11 cellular contexts compared by ENCODE assay signal in genomic region chr3:180646187-180646790, GRCh38. TPM values are rescaled to one million over a fixed set of nuclear protein-coding genes. Genes with fewer than 3 reads are reported as not detected.
DNase-seq lines count a peak whose midpoint lies in the region; ATAC-seq and TF ChIP-seq lines count a peak whose summit lies in the region.
"Had no signal": no experiment of that assay in that cellular context is flagged by ENCODE, and none has a peak within 500 bp of the region (broad histone marks: within the 10 kb centered on the region; RNA-seq: fewer than 3 reads in every experiment).

No MANE protein-coding gene starts in this region.

- DNase-seq in WTC11 (ENCODE audit: low spot score) (no peak), AG08395 (ENCODE audit: low spot score) (no peak), NCI-H2081 treated with DMSO at 0.1 percent for 48 hours (lab: John Stamatoyannopoulos, UW) (no peak)
- DNase-seq in stimulated activated CD4-positive, alpha-beta T cell treated with anti-CD3 and anti-CD28 coated beads, Interleukin-4, amount 100 ng/mL, for 1 hour = no peak
- DNase-seq: CD8-positive, alpha-beta T cell; NCI-H2107 had no signal

- TF ChIP-seq CTCF in 22Rv1 (IDR thresholded peaks at IDR 0.05) = peak; percentile 53
- TF ChIP-seq CTCF in WTC11 (IDR thresholded peaks at IDR 0.05) = 0 out of 2 replicates have a peak, but pooled peaks have one; percentile 10

- H3K27me3 Mint-ChIP-seq in WTC11 (ENCODE audit: low read depth) = no peaks in the 10 kb centered on the region

- no peak overlapping the region for H3K27ac ChIP-seq in 22Rv1
- H3K27ac ChIP-seq: skin epidermis had no signal

- no peak overlapping the region for H3K27ac Mint-ChIP-seq in WTC11
- H3K27ac Mint-ChIP-seq: CD8-positive, alpha-beta T cell had no signal

- H3K4me3 Mint-ChIP-seq in WTC11 = no peak overlapping the region
- H3K4me3 Mint-ChIP-seq: CD8-positive, alpha-beta T cell had no signal

- CTCF ChIA-PET in WTC11 (lab: Charles Lee) = interaction anchor here (0.7 to 1.4 kb wide), 4 partner anchors 11 to 589 kb away, joined by 3 to 5 read pairs (median 4); partner anchors contain the start of gene CCDC39

- no peaks in the 10 kb centered on the region for H3K36me3 Mint-ChIP-seq in WTC11
- H3K36me3 Mint-ChIP-seq: CD8-positive, alpha-beta T cell had no signal

- ATAC-seq in GM18909 (IDR thresholded peaks at IDR 0.05; ENCODE audit: poor library complexity, unreplicated experiment) = peak; percentile 59
- peak; percentile 63 for ATAC-seq in HG03064 (IDR thresholded peaks at IDR 0.05; ENCODE audit: low read depth, unreplicated experiment)
- peak; percentile 41; the same call in 1 of the 2 replicates for ATAC-seq in WTC11
- no peak for ATAC-seq in HG02642 (IDR thresholded peaks at IDR 0.05; ENCODE audit: poor library complexity, unreplicated experiment)
- ATAC-seq: CD8-positive, alpha-beta T cell had no signal

- no peaks in the 10 kb centered on the region for H3K4me1 Mint-ChIP-seq in WTC11

- H3K9me3 Mint-ChIP-seq in WTC11 = no peaks in the 10 kb centered on the region
- H3K9me3 Mint-ChIP-seq: CD8-positive, alpha-beta T cell had no signal

- POLR2A ChIA-PET in WTC11 (lab: Charles Lee) = no interaction called here

TF ChIP-seq in WTC11, 78 proteins besides CTCF, POLR2A, EP300 and RAD21:
- no peak for TF ChIP-seq ZMAT4 (CRISPR knock-in tag; IDR thresholded peaks at IDR 0.05)
- TF ChIP-seq ESRRA (CRISPR knock-in tag; IDR thresholded peaks at IDR 0.05; ENCODE audit: borderline replicate concordance) = no peak
- no peak for TF ChIP-seq ZSCAN18 (CRISPR knock-in tag; IDR thresholded peaks at IDR 0.05)
- TF ChIP-seq TP53 (CRISPR knock-in tag; IDR thresholded peaks at IDR 0.05) = no peak
- no peak for TF ChIP-seq HMGXB4 (CRISPR knock-in tag; IDR thresholded peaks at IDR 0.05)
- no peak for TF ChIP-seq ZNF263 (CRISPR knock-in tag; IDR thresholded peaks at IDR 0.05; ENCODE audit: low read depth)
- TF ChIP-seq PRRX2 (CRISPR knock-in tag; IDR thresholded peaks at IDR 0.05) = no peak
- no peak for TF ChIP-seq KAT7 (CRISPR knock-in tag; IDR thresholded peaks at IDR 0.05; ENCODE audit: borderline replicate concordance)
- TF ChIP-seq JUN (CRISPR knock-in tag; IDR thresholded peaks at IDR 0.05) = no peak
- no peak for TF ChIP-seq GTF2I (CRISPR knock-in tag; conservative IDR thresholded peaks at IDR 0.05)
- no peak for TF ChIP-seq ZBTB21 (CRISPR knock-in tag; IDR thresholded peaks at IDR 0.05; ENCODE audit: borderline replicate concordance)
- no peak for TF ChIP-seq MXD4 (CRISPR knock-in tag; IDR thresholded peaks at IDR 0.05; ENCODE audit: borderline replicate concordance)
- no peak for TF ChIP-seq RORB (CRISPR knock-in tag; IDR thresholded peaks at IDR 0.05)
- no peak for TF ChIP-seq ELF4 (CRISPR knock-in tag; IDR thresholded peaks at IDR 0.05; ENCODE audit: low read depth)
- TF ChIP-seq CREM (CRISPR knock-in tag; IDR thresholded peaks at IDR 0.05) = no peak
- no peak for TF ChIP-seq E2F5 (CRISPR knock-in tag; IDR thresholded peaks at IDR 0.05)
- no peak for TF ChIP-seq ATF2 (CRISPR knock-in tag; IDR thresholded peaks at IDR 0.05; ENCODE audit: borderline replicate concordance, low read depth)
- no peak for TF ChIP-seq ZBTB43 (CRISPR knock-in tag; IDR thresholded peaks at IDR 0.05)
- TF ChIP-seq GABPB1 (CRISPR knock-in tag; IDR thresholded peaks at IDR 0.05) = no peak

RNA-seq across cellular contexts. Expression of gene CCDC39, which starts 33.0 kb away (rescaled TPM):
- 0.44 to 0.98 TPM in 2 of 3 replicates, not detected in the other for total RNA-seq in WTC11 (2021)
- total RNA-seq: CD8-positive, alpha-beta T cell had no signal

RNA-seq across cellular contexts. Expression of gene TTC14, which starts 44.3 kb away (rescaled TPM):
- 23.1 to 26.1 TPM (median 26.0 TPM) in 3 replicates for total RNA-seq in WTC11 (2021)
